In genomic region chr1:105260018-105260417, GRCh38 we compare ENCODE assay signal across 19 cellular contexts.
DNase-seq lines count a peak whose midpoint lies in the region; ATAC-seq, FAIRE-seq and TF ChIP-seq lines count a peak whose summit lies in the region.
"Had no signal": no experiment of that assay in that cellular context is flagged by ENCODE, and none has a peak within 500 bp of the region (broad histone marks: within the 10 kb centered on the region; RNA-seq: fewer than 3 reads in every experiment).

No MANE protein-coding gene starts in this region.

- TF ChIP-seq RAD21 in Ishikawa (IDR thresholded peaks at IDR 0.05; ENCODE audit: low read depth) = no peak

- no peak for ATAC-seq in foreskin keratinocyte

- no peaks in the 10 kb centered on the region for H3K27me3 ChIP-seq in foreskin keratinocyte
- H3K27me3 ChIP-seq: Peyer's patch had no signal

- no peaks in the 10 kb centered on the region for H3K4me1 ChIP-seq in foreskin keratinocyte
- H3K4me1 ChIP-seq: Peyer's patch had no signal

- FAIRE-seq in GM19239 (lab: Jason Lieb, UNC) = no peak
- FAIRE-seq: GM12892 had no signal

- DNase-seq in NCI-H1092 treated with DMSO at 0.1 percent for 48 hours (lab: John Stamatoyannopoulos, UW) (peak; percentile 37), NCI-H1092 (lab: John Stamatoyannopoulos, UW) (no peak), NCI-H2081 (lab: John Stamatoyannopoulos, UW) (peak; percentile 41 to 85), NCI-H748 treated with DMSO at 0.1 percent for 48 hours (lab: John Stamatoyannopoulos, UW) (peak; percentile 90), GM19239 (ENCODE audit: insufficient read length, low spot score) (no peak), foreskin keratinocyte (no peak)
- no peak for DNase-seq in stimulated activated CD8-positive, alpha-beta memory T cell treated with anti-CD3 and anti-CD28 coated beads, Interleukin-4, amount 100 ng/mL, for 48 hours
- DNase-seq: 8988T; CD4-positive, alpha-beta memory T cell; H7; NCI-H187 treated with DMSO at 0.1 percent for 48 hours; NCI-H446; Peyer's patch; Right ventricle myocardium superior; SK-N-SH; T-helper 1 cell; T1000 had no signal

- TF ChIP-seq EP300 in Ishikawa (IDR thresholded peaks at IDR 0.05; ENCODE audit: borderline replicate concordance) = no peak

- no peak for TF ChIP-seq CTCF in foreskin keratinocyte (conservative IDR thresholded peaks at IDR 0.05)

- H3K27ac ChIP-seq in foreskin keratinocyte = no peak overlapping the region
- H3K27ac ChIP-seq: Peyer's patch had no signal

TF ChIP-seq in Ishikawa, 13 proteins besides CTCF, POLR2A, EP300 and RAD21:
- TF ChIP-seq USF1 (IDR thresholded peaks at IDR 0.05) (peak; percentile 54; the same call in 1 of the 2 replicates), TAF1 (IDR thresholded peaks at IDR 0.05; ENCODE audit: low read depth) (no peak)

Comparison
In these comparisons a context has a peak if more than half of its experiments do, and no peak if none do; other contexts are left out.
1. DNase-seq: peak in NCI-H1092 treated with DMSO at 0.1 percent for 48 hours (single experiment), NCI-H2081 (2 of 2) and NCI-H748 treated with DMSO at 0.1 percent for 48 hours (single experiment); none in NCI-H1092 (single experiment), GM19239 (single experiment), foreskin keratinocyte (0 of 2) and stimulated activated CD8-positive, alpha-beta memory T cell treated with anti-CD3 and anti-CD28 coated beads, Interleukin-4, amount 100 ng/mL, for 48 hours (single experiment).